Comparison of ENCODE assay signal across 20 cellular contexts in genomic region chr3:81437683-81438082, GRCh38.
"Had no signal": no experiment of that assay in that cellular context is flagged by ENCODE, and none has a peak within 500 bp of the region (broad histone marks: within the 10 kb centered on the region; RNA-seq: fewer than 3 reads in every experiment).

No MANE protein-coding gene starts in this region.

- H3K9me3 Mint-ChIP-seq: T-helper 1 cell treated with Interleukin-12 subunit alpha and Interleukin-12 subunit beta and Interleukin-4 antibody, amounts not matched to agents 30 μg/mL and 1 μg/mL, for 36 hours had no signal

- ATAC-seq: activated T-cell treated with anti-CD3 and anti-CD28 coated beads, Interleukin-2, amount 50 U/mL, for 4 hours; Panc1; Right ventricle myocardium inferior; WTC11 had no signal

- H3K27ac Mint-ChIP-seq: activated naive CD8-positive, alpha-beta T cell; T-helper 1 cell treated with Interleukin-12 subunit alpha and Interleukin-12 subunit beta and Interleukin-4 antibody, amounts not matched to agents 30 μg/mL and 1 μg/mL, for 36 hours; WTC11 had no signal

- H3K36me3 Mint-ChIP-seq: activated naive CD8-positive, alpha-beta T cell; WTC11 had no signal

- DNase-seq: activated CD4-positive, alpha-beta T cell treated with anti-CD3 and anti-CD28 coated beads for 48 hours; activated CD4-positive, alpha-beta T cell treated with anti-CD3 and anti-CD28 coated beads, Interleukin-2, amount 50 U/mL, for 48 hours; activated CD4-positive, CD25-positive, alpha-beta regulatory T cell treated with anti-CD3 and anti-CD28 coated beads, Interleukin-2, amount 50 U/mL, for 72 hours; activated effector memory CD4-positive, alpha-beta T cell treated with anti-CD3 and anti-CD28 coated beads, Interleukin-2, amount 50 U/mL, for 16 hours; activated naive CD4-positive, alpha-beta T cell treated with Interleukin-2 at 50 U/mL for 16 hours; activated T-cell treated with anti-CD3 and anti-CD28 coated beads, Interleukin-2, amount 50 U/mL, for 4 hours; amygdala; brain microvascular endothelial cell; KG1; NCI-H1048; NCI-H146; NCI-H187 treated with DMSO at 0.1 percent for 48 hours; NCI-H2081 treated with DMSO at 0.1 percent for 48 hours; OCI-M1; RPMI8226 had no signal

- H3K4me3 Mint-ChIP-seq: activated naive CD8-positive, alpha-beta T cell; activated T-cell treated with anti-CD3 and anti-CD28 coated beads, Interleukin-2, amount 50 U/mL, for 4 hours; T-helper 1 cell treated with Interleukin-12 subunit alpha and Interleukin-12 subunit beta and Interleukin-4 antibody, amounts not matched to agents 30 μg/mL and 1 μg/mL, for 36 hours; WTC11 had no signal
